In genomic region chr10:96831200-96831866, GRCh38 we compare ENCODE assay signal across 8 cellular contexts. TPM values are rescaled to one million over a fixed set of nuclear protein-coding genes. Genes with fewer than 3 reads are reported as not detected.
A peak's percentile ranks its signal among the peaks of the same experiment; 100 is the strongest.
DNase-seq lines count a peak whose midpoint lies in the region; ATAC-seq and TF ChIP-seq lines count a peak whose summit lies in the region.

No MANE protein-coding gene starts in this region.

- no peak for TF ChIP-seq POLR2A in gastrocnemius medialis (IDR thresholded peaks at IDR 0.05)

- TF ChIP-seq CTCF in GM23338 (conservative IDR thresholded peaks at IDR 0.05; ENCODE audit: low read depth in 2 of 2) (no peak), fibroblast of the aortic adventitia (IDR thresholded peaks at IDR 0.05; ENCODE audit: insufficient read depth, low read length) (no peak), gastrocnemius medialis (IDR thresholded peaks at IDR 0.05 in 4 of 5, conservative IDR thresholded peaks at IDR 0.05 in 1 of 5) (no peak)

- H3K27ac Mint-ChIP-seq in GM23338, result peak overlapping the region; percentile 96

- intact Hi-C loops in gastrocnemius medialis (cut with DNase I; ENCODE audit: low total_unique reads) (loop anchor here (2.0 to 10.0 kb wide), 5 partner anchors 67 to 503 kb away; partner anchors contain the start of genes FRAT2 and TLL2), posterior cingulate gyrus (cut with DNase I) (loop anchor here (5.0 kb wide), 2 partner anchors 189 to 434 kb away; no protein-coding TSS in a partner anchor)

- peak overlapping the region; percentile 93 for H3K4me3 Mint-ChIP-seq in GM23338

- H3K4me3 ChIP-seq in GM23338, result peak overlapping the region; percentile 77
- peak overlapping the region; percentile 77 for H3K4me3 ChIP-seq in SK-N-MC
- H3K4me3 ChIP-seq in fibroblast of the aortic adventitia (ENCODE audit: low read depth, low read length), result peak overlapping the region; percentile 64
- peak overlapping the region; percentile 64 to 84 (median 74) for H3K4me3 ChIP-seq in gastrocnemius medialis

- no peaks in the 10 kb centered on the region for H3F3A ChIP-seq in GM23338 (replicated peaks; ENCODE audit: low read depth)

- ATAC-seq in GM23338, result no peak
- no peak for ATAC-seq in gastrocnemius medialis
- no peak for ATAC-seq in HG02571 (IDR thresholded peaks at IDR 0.05; ENCODE audit: unreplicated experiment)
- no peak for ATAC-seq in GM21423 (IDR thresholded peaks at IDR 0.05; ENCODE audit: unreplicated experiment)
- ATAC-seq in GM18858 (IDR thresholded peaks at IDR 0.05; ENCODE audit: unreplicated experiment), result no peak

- H3K27ac ChIP-seq in GM23338 (ENCODE audit: low read depth) (peak overlapping the region; percentile 70; the same call in 1 of the 2 replicates), SK-N-MC (0 out of 2 replicates have a peak overlapping the region, but pooled peaks have one; percentile 62), gastrocnemius medialis (peak overlapping the region; percentile 93 to 99 (median 95))

- peak overlapping the region; percentile 83 for H3K4me2 ChIP-seq in GM23338

- H3K9me3 Mint-ChIP-seq in GM23338, result no peaks in the 10 kb centered on the region; the same call in 2 of the 3 replicates

- no peaks in the 10 kb centered on the region for H3K36me3 ChIP-seq in GM23338 (ENCODE audit: insufficient read depth)
- no peaks in the 10 kb centered on the region for H3K36me3 ChIP-seq in SK-N-MC (ENCODE audit: insufficient read depth, low read length)
- no peaks in the 10 kb centered on the region for H3K36me3 ChIP-seq in gastrocnemius medialis

- H3K9me2 ChIP-seq in GM23338 (ENCODE audit: insufficient read depth), result no peaks in the 10 kb centered on the region

- H3K27me3 ChIP-seq in GM23338 (ENCODE audit: insufficient read depth), result peaks cover 55% of the 10 kb centered on the region
- no peaks in the 10 kb centered on the region for H3K27me3 ChIP-seq in gastrocnemius medialis

- peaks cover 4% of the 10 kb centered on the region for H3K36me3 Mint-ChIP-seq in GM23338 (ENCODE audit: low read depth)

- peaks cover 23% of the 10 kb centered on the region for H4K20me1 ChIP-seq in GM23338 (replicated peaks; ENCODE audit: insufficient read depth)

- H2AFZ ChIP-seq in GM23338, result peak overlapping the region; percentile 25; the same call in 1 of the 2 replicates

- peaks cover 30% of the 10 kb centered on the region for H3K79me2 ChIP-seq in GM23338 (replicated peaks; ENCODE audit: insufficient read depth)

- in situ Hi-C loops in gastrocnemius medialis (cut with MboI; ENCODE audit: low sequenced_read_pairs in 4 of 4), result loop anchor here in 2 of 4 donors (10.0 kb wide), 2 partner anchors 193 to 437 kb away; no protein-coding TSS in a partner anchor

- peaks cover 24% of the 10 kb centered on the region for H3K4me1 Mint-ChIP-seq in GM23338

- H3K27me3 Mint-ChIP-seq in GM23338 (ENCODE audit: insufficient read depth, low read depth, poor library complexity), result peaks cover 14% of the 10 kb centered on the region

- peak overlapping the region; percentile 62 for H3K9ac ChIP-seq in SK-N-MC (ENCODE audit: insufficient read length)

- DNase-seq in GM23338 (ENCODE audit: low spot score), result no peak
- no peak for DNase-seq in SK-N-MC (ENCODE audit: low read depth, low spot score)
- DNase-seq in fibroblast of the aortic adventitia (ENCODE audit: low read depth), result no peak
- DNase-seq in gastrocnemius medialis, result no peak
- no peak for DNase-seq in posterior cingulate gyrus

- H3K4me1 ChIP-seq in GM23338 (ENCODE audit: insufficient read depth) (peaks cover 13% of the 10 kb centered on the region), gastrocnemius medialis (peaks cover 32 to 40% of the 10 kb centered on the region in 2 donors)

- H3K9me3 ChIP-seq in SK-N-MC (ENCODE audit: low read depth, low read length) (no peaks in the 10 kb centered on the region), gastrocnemius medialis (no peaks in the 10 kb centered on the region)

TF ChIP-seq in GM23338, 12 proteins besides CTCF, POLR2A, EP300 and RAD21:
- no peak for TF ChIP-seq STAT1 (IDR thresholded peaks at IDR 0.05; ENCODE audit: unreplicated experiment)
- peak; percentile 46; the same call in 1 of the 2 replicates for TF ChIP-seq POLR2AphosphoS5 (IDR thresholded peaks at IDR 0.05; ENCODE audit: low read depth)

RNA-seq across cellular contexts. Expression of gene LCOR, which starts 0.8 kb away (rescaled TPM):
- total RNA-seq in GM23338 (2014; rRNA removed; shearing (Covaris generic)), result 14.9 and 18.6 TPM in 2 replicates
- polyA plus RNA-seq in GM23338 (2016; fragmentation: Nextera tagmentation; extraction: Ambion mirVana), result 6.5 and 6.9 TPM in 2 replicates
- total RNA-seq in fibroblast of the aortic adventitia (ENCODE audit: low replicate concordance), result 29.9 and 32.2 TPM in 2 replicates
- 10 to 100 TPM in 3 of 4 donors, 1 to 10 TPM in 1; 9.2 to 20.0 (median 14.6) TPM for total RNA-seq in gastrocnemius medialis
